In genomic region chr3:65833761-65834505, GRCh38 we compare ENCODE assay signal across 1 cellular context.
TF ChIP-seq lines count a peak whose summit lies in the region.

No MANE protein-coding gene starts in this region.

TF ChIP-seq in GM12878, 131 proteins besides CTCF, POLR2A, EP300 and RAD21 (continued from another document):
- TF ChIP-seq BCL3 (IDR thresholded peaks at IDR 0.05; ENCODE audit: borderline replicate concordance, insufficient read depth, low read depth, low read length, poor library complexity, severe bottlenecking) (no peak), TCF3 (IDR thresholded peaks at IDR 0.05; ENCODE audit: borderline replicate concordance, insufficient read depth, low read depth, low read length) (no peak), ZZZ3 (IDR thresholded peaks at IDR 0.05; ENCODE audit: control insufficient read depth, insufficient read length, low read depth) (no peak), NR2C1 (IDR thresholded peaks at IDR 0.05) (no peak), ETV6 (conservative IDR thresholded peaks at IDR 0.05 in 1 of 2, IDR thresholded peaks at IDR 0.05 in 1 of 2; ENCODE audit: borderline replicate concordance in 1 of 2, low read depth in 1 of 2) (no peak), ZBTB40 (IDR thresholded peaks at IDR 0.05; ENCODE audit: borderline replicate concordance) (no peak), E4F1 (IDR thresholded peaks at IDR 0.05; ENCODE audit: borderline replicate concordance, partially characterized antibody) (no peak), TBL1XR1 (IDR thresholded peaks at IDR 0.05; ENCODE audit: low read depth, low read length) (no peak), ZNF622 (IDR thresholded peaks at IDR 0.05) (no peak)
TF ChIP-seq in GM12878: peak in this region for 0.
